In genomic region chr5:53055359-53055758, GRCh38 we compare ENCODE assay signal across 26 cellular contexts.
"Had no signal": no experiment of that assay in that cellular context is flagged by ENCODE, and none has a peak within 500 bp of the region (broad histone marks: within the 10 kb centered on the region; RNA-seq: fewer than 3 reads in every experiment).

No MANE protein-coding gene starts in this region.

- H3K36me3 ChIP-seq: colonic mucosa, gastrocnemius medialis had no signal

- H3K27me3 ChIP-seq: colonic mucosa, esophagus squamous epithelium, gastrocnemius medialis, heart right ventricle, left lung had no signal

- H3K9me3 ChIP-seq: colonic mucosa, esophagus squamous epithelium, gastrocnemius medialis, heart right ventricle, left lung, lower lobe of right lung, mucosa of descending colon had no signal

- ATAC-seq: effector memory CD8-positive, alpha-beta T cell; esophagus mucosa; gastrocnemius medialis; heart right ventricle; left cardiac atrium; left lung; left ventricle myocardium superior; lower lobe of right lung; mucosa of descending colon had no signal

- DNase-seq: colonic mucosa; cortex of kidney; effector CD8-positive, alpha-beta T cell; effector memory CD8-positive, alpha-beta T cell; endodermal cell; erythroblast; esophagus squamous epithelium; foreskin fibroblast; foreskin melanocyte; gastrocnemius medialis; glutamatergic neuron; head of caudate nucleus; heart right ventricle; hippocampal formation; left cardiac atrium; left lung; left ventricle myocardium superior; lower lobe of right lung; mesenchymal stem cell; mucosa of descending colon; naive B cell had no signal

- H3K4me1 ChIP-seq: colonic mucosa, esophagus squamous epithelium, gastrocnemius medialis, left lung, lower lobe of right lung had no signal

- FAIRE-seq: endometrium, islet of Langerhans, keratinocyte had no signal

- H3K4me3 ChIP-seq: colonic mucosa, esophagus squamous epithelium, gastrocnemius medialis, heart right ventricle, left lung, lower lobe of right lung, mucosa of descending colon had no signal

- H3K27ac ChIP-seq: colonic mucosa, epithelial cell of prostate, esophagus squamous epithelium, gastrocnemius medialis, heart right ventricle, left lung, lower lobe of right lung had no signal
